8 cellular contexts compared by ENCODE assay signal in genomic region chr7:50661345-50662058, GRCh38.
A peak's percentile ranks its signal among the peaks of the same experiment; 100 is the strongest.
DNase-seq lines count a peak whose midpoint lies in the region; ATAC-seq and TF ChIP-seq lines count a peak whose summit lies in the region.

No MANE protein-coding gene starts in this region.

- peak overlapping the region in 2 of 4 donors; percentile 5 to 50 for H3K27ac ChIP-seq in transverse colon

- no peak overlapping the region for H3K4me3 ChIP-seq in transverse colon

- H3K9me3 Mint-ChIP-seq in natural killer cell (no peaks in the 10 kb centered on the region), nephron progenitor cell (no peaks in the 10 kb centered on the region)

- 45 to 56% methylated on average over 3 to 10 of the region's 10 CpGs for WGBS in transverse colon (ENCODE audit: low coverage in 1 of 2), 2 donors

- H3K4me1 ChIP-seq in transverse colon = peaks cover 0 to 35% (median 21%) of the 10 kb centered on the region in 4 donors

- no peaks in the 10 kb centered on the region for H3K36me3 Mint-ChIP-seq in natural killer cell
- peaks cover 23% of the 10 kb centered on the region for H3K36me3 Mint-ChIP-seq in nephron progenitor cell (ENCODE audit: low read depth)

- TF ChIP-seq CTCF in natural killer cell (IDR thresholded peaks at IDR 0.05) (no peak), nephron progenitor cell (IDR thresholded peaks at IDR 0.05) (no peak), transverse colon (IDR thresholded peaks at IDR 0.05) (no peak)

- H3K36me3 ChIP-seq in transverse colon = no peaks in the 10 kb centered on the region

- ATAC-seq in GM18907 (IDR thresholded peaks at IDR 0.05; ENCODE audit: unreplicated experiment) (peak; percentile 72), HG02623 (IDR thresholded peaks at IDR 0.05; ENCODE audit: unreplicated experiment) (peak; percentile 46), natural killer cell (peak; percentile 56 to 72 (median 70))

- H3K9me3 ChIP-seq in transverse colon = no peaks in the 10 kb centered on the region

- H3K4me3 Mint-ChIP-seq in natural killer cell (peak overlapping the region; percentile 55), nephron progenitor cell (no peak overlapping the region)

- TF ChIP-seq POLR2A in transverse colon (IDR thresholded peaks at IDR 0.05) = no peak

- DNase-seq in MV-4-11 (lab: John Stamatoyannopoulos, UW) = peak; percentile 69
- no peak for DNase-seq in natural killer cell
- DNase-seq in HuH-7 (ENCODE audit: low spot score) = no peak
- no peak for DNase-seq in nephron progenitor cell
- no peak for DNase-seq in transverse colon
- DNase-seq in NCI-H187 treated with DMSO at 0.1 percent for 48 hours (lab: John Stamatoyannopoulos, UW) = no peak

- H3K4me1 Mint-ChIP-seq in natural killer cell (peaks cover 42 to 43% of the 10 kb centered on the region in 2 donors), nephron progenitor cell (peaks cover 13% of the 10 kb centered on the region)

- no peaks in the 10 kb centered on the region for H3K27me3 Mint-ChIP-seq in natural killer cell (ENCODE audit: low read depth in 2 of 2)
- H3K27me3 Mint-ChIP-seq in nephron progenitor cell (ENCODE audit: low read depth, poor library complexity) = no peaks in the 10 kb centered on the region

- in situ Hi-C loops in transverse colon (cut with MboI; ENCODE audit: low pct_ligation_motif_present in 1 of 4, low pct_unique_long_range_greater_than_20kb in 1 of 4, low sequenced_read_pairs in 3 of 4) = loop anchor here in 3 of 4 donors (25.0 kb wide), 3 partner anchors 101 to 524 kb away; partner anchors contain the start of gene FIGNL1 (in 1 of the 3)

- H3K27ac Mint-ChIP-seq in natural killer cell (peak overlapping the region; percentile 26 to 57), nephron progenitor cell (no peak overlapping the region)

- no peak for TF ChIP-seq EP300 in transverse colon (IDR thresholded peaks at IDR 0.05; ENCODE audit: low read depth)

- H3K27me3 ChIP-seq in transverse colon = no peaks in the 10 kb centered on the region

- intact Hi-C loops in natural killer cell (cut with micrococcal nuclease) (no loop called here), transverse colon (cut with DNase I; ENCODE audit: low total_unique reads) (no loop called here)
